In genomic region chr16:71684280-71684679, GRCh38 we compare ENCODE assay signal across 3 cellular contexts. TPM values are rescaled to one million over a fixed set of nuclear protein-coding genes. Genes with fewer than 3 reads are reported as not detected.
"Had no signal": no experiment of that assay in that cellular context is flagged by ENCODE, and none has a peak within 500 bp of the region (broad histone marks: within the 10 kb centered on the region; RNA-seq: fewer than 3 reads in every experiment).

No MANE protein-coding gene starts in this region.

RNA-seq across cellular contexts. Expression of gene MARVELD3, which starts 58.3 kb away (rescaled TPM):
- total RNA-seq: GM23248, H4, HFFc6 had no signal
